In genomic region chr1:150696151-150696550, GRCh38 we compare ENCODE assay signal across 1 cellular context.
TF ChIP-seq lines count a peak whose summit lies in the region.

No MANE protein-coding gene starts in this region.

TF ChIP-seq in SK-N-SH, 30 proteins besides CTCF, POLR2A, EP300 and RAD21 (continued from another document):
- TF ChIP-seq FOXM1 (IDR thresholded peaks at IDR 0.05; ENCODE audit: low read depth) (no peak), RCOR1 (IDR thresholded peaks at IDR 0.05; ENCODE audit: low read length) (no peak), IRF3 (IDR thresholded peaks at IDR 0.05; ENCODE audit: low read depth, low read length) (no peak), FOXJ3 (CRISPR knock-in tag; IDR thresholded peaks at IDR 0.05) (no peak), PBX3 (IDR thresholded peaks at IDR 0.05) (no peak), ZBTB33 (IDR thresholded peaks at IDR 0.05; ENCODE audit: borderline replicate concordance, low read depth) (no peak)
TF ChIP-seq in SK-N-SH: peak in this region for 0.
